ENCODE assay signal across 10 cellular contexts in the genomic region with DNA sequence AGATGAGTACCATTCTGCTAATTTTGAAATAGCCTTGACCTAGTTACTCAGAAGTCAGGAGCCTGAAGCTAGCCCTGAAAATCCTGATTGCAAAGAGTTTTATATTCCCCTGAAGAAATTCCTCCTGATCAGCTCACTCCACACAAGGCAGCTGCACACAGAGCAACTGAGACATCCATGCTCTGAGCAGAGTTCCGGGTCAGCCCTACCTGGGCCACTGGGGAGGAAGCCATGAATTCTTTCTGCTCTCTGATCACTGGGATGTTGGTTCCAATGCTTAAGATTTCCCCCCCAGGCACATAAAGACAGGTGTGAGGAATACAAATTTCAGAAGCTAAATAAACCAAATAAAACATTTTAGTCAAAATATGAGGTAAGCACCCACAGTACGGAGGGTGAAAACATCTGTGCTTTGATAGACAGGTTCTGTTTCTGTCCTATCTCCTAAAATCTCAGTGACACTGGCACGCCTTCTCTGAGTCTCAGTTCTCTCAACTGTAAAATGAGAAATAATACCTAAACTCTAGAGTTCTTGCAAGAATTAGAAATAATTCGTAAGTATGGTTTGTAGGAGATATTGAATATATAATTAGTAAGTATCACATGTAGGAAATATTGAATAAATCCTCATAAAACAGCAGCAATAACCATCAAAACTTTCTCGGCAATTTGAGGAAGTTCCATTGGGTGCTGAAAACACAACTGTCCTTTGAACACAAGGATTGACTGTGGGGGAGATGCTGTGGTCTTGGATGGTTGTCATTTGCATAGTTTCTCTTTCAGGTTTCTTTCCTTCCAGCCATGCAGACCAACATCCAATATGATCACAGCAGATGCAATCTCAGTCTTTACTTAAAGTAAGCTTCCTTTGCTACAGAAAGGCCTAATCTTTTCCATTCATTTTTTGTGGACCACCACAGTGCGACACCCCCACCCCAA.
DNase-seq lines count a peak whose midpoint lies in the region; ATAC-seq and TF ChIP-seq lines count a peak whose summit lies in the region.
"Had no signal": no experiment of that assay in that cellular context is flagged by ENCODE, and none has a peak within 500 bp of the region (broad histone marks: within the 10 kb centered on the region; RNA-seq: fewer than 3 reads in every experiment).

No MANE protein-coding gene starts in this region.

- no peaks in the 10 kb centered on the region for H3K79me2 ChIP-seq in OCI-LY7 (ENCODE audit: insufficient read depth, low read depth, low read length)

- no peaks in the 10 kb centered on the region for H3K9me3 ChIP-seq in OCI-LY7 (ENCODE audit: low read length)
- H3K9me3 ChIP-seq in vagina = no peaks in the 10 kb centered on the region
- H3K9me3 ChIP-seq in stomach = no peaks in the 10 kb centered on the region

- H4K20me1 ChIP-seq in OCI-LY7 (ENCODE audit: insufficient read depth, low read length) = no peaks in the 10 kb centered on the region

- H3K4me2 ChIP-seq in OCI-LY7 (ENCODE audit: low read length) = peak overlapping the region; percentile 70

- BruUV-seq in OCI-LY7 (replicated peaks; lab: Mats Ljungman, UMichigan) = TSS peak; percentile 83

- intact Hi-C loops in OCI-LY7 (cut with micrococcal nuclease; ENCODE audit: unreplicated experiment) (loop anchor here (1.0 to 2.0 kb wide), 3 partner anchors 43 to 134 kb away; no protein-coding TSS in a partner anchor), vagina (cut with DNase I) (no loop called here), stomach (cut with DNase I; ENCODE audit: low total_unique reads) (no loop called here)

- H3K4me3 ChIP-seq in GM12865 (ENCODE audit: low read depth, low read length) (no peak overlapping the region), OCI-LY7 (ENCODE audit: low read depth, low read length, poor library complexity, severe bottlenecking) (peak overlapping the region; percentile 41), vagina (no peak overlapping the region), stomach (no peak overlapping the region)

- H3K27me3 ChIP-seq in vagina = no peaks in the 10 kb centered on the region
- H3K27me3 ChIP-seq in stomach = no peaks in the 10 kb centered on the region

- TF ChIP-seq CTCF in GM12865 (IDR thresholded peaks at IDR 0.05; ENCODE audit: insufficient read depth, low read depth, low read length, missing control alignments) = no peak
- TF ChIP-seq CTCF in GM20000 (IDR thresholded peaks at IDR 0.05; ENCODE audit: extremely low read depth, missing control alignments) = no peak
- TF ChIP-seq CTCF in OCI-LY7 (conservative IDR thresholded peaks at IDR 0.05; ENCODE audit: low read length) = no peak
- TF ChIP-seq CTCF in vagina (IDR thresholded peaks at IDR 0.05) = no peak
- TF ChIP-seq CTCF in stomach (IDR thresholded peaks at IDR 0.05) = no peak

- ATAC-seq in HG03064 (IDR thresholded peaks at IDR 0.05; ENCODE audit: low read depth, unreplicated experiment) = peak; percentile 78
- ATAC-seq in esophagus mucosa = no peak

- POLR2A ChIA-PET in OCI-LY7 (lab: Charles Lee) = interaction anchor here (0.6 to 2.2 kb wide), 12 partner anchors 9 to 134 kb away, joined by 3 to 10 read pairs (median 5); no protein-coding TSS in a partner anchor

- H3K4me1 ChIP-seq in OCI-LY7 (ENCODE audit: insufficient read depth, low read length, poor library complexity, severe bottlenecking) (peaks cover 81% of the 10 kb centered on the region), vagina (no peaks in the 10 kb centered on the region), stomach (peaks cover 0 to 8% (median 2%) of the 10 kb centered on the region in 4 donors)

- no peaks in the 10 kb centered on the region for H3K36me3 ChIP-seq in OCI-LY7 (ENCODE audit: insufficient read depth, low read length)
- no peaks in the 10 kb centered on the region for H3K36me3 ChIP-seq in vagina
- H3K36me3 ChIP-seq in stomach = no peaks in the 10 kb centered on the region

- no peaks in the 10 kb centered on the region for H3K9me2 ChIP-seq in OCI-LY7 (ENCODE audit: insufficient read depth, low read length)

- H2AFZ ChIP-seq in OCI-LY7 (ENCODE audit: low read length) = peak overlapping the region; percentile 72

- no peak for TF ChIP-seq EP300 in stomach (IDR thresholded peaks at IDR 0.05)

- TF ChIP-seq POLR2A in vagina (IDR thresholded peaks at IDR 0.05) = no peak
- TF ChIP-seq POLR2A in stomach (IDR thresholded peaks at IDR 0.05) = no peak

- CTCF ChIA-PET in OCI-LY7 (lab: Charles Lee; ENCODE audit: unreplicated experiment) = interaction anchor here (0.6 kb wide), 2 partner anchors 92 to 95 kb away, joined by 3 read pairs; no protein-coding TSS in a partner anchor

- 74 to 77% (median 76%) methylated on average over 6 of the region's 6 CpGs for WGBS in stomach, 5 donors

- DNase-seq in GM12865 (ENCODE audit: low read depth) (peak; percentile 79), GM20000 (ENCODE audit: low spot score) (peak; percentile 61), OCI-LY7 (ENCODE audit: low spot score) (peak; percentile 81), vagina (ENCODE audit: extremely low spot score in 2 of 2) (no peak), stomach (no peak), NCI-H510A (lab: John Stamatoyannopoulos, UW) (no peak)
- DNase-seq: NCI-H1092 treated with DMSO at 0.1 percent for 48 hours, occipital lobe had no signal

- H3K27ac ChIP-seq in OCI-LY7 (ENCODE audit: low read depth, low read length, poor library complexity, severe bottlenecking) (peak overlapping the region; percentile 95), vagina (no peak overlapping the region), stomach (no peak overlapping the region)

Comparison
In these comparisons a context has a peak if more than half of its experiments do, and no peak if none do; other contexts are left out.
1. DNase-seq: peak in GM12865 (single experiment), GM20000 (single experiment) and OCI-LY7 (single experiment); none in vagina (0 of 2), stomach (single experiment) and NCI-H510A (single experiment).